In genomic region chr11:112880454-112880853, GRCh38 we compare ENCODE assay signal across 18 cellular contexts.
"Had no signal": no experiment of that assay in that cellular context is flagged by ENCODE, and none has a peak within 500 bp of the region (broad histone marks: within the 10 kb centered on the region; RNA-seq: fewer than 3 reads in every experiment).

No MANE protein-coding gene starts in this region.

- H3K9me3 ChIP-seq: transverse colon had no signal

- DNase-seq: activated CD4-positive, alpha-beta T cell treated with anti-CD3 and anti-CD28 coated beads, Interleukin-2, amount 50 U/mL, for 4 hours; activated CD4-positive, CD25-positive, alpha-beta regulatory T cell; activated CD8-positive, alpha-beta memory T cell treated with anti-CD3 and anti-CD28 coated beads, Interleukin-2, amount 50 U/mL, for 4 hours; activated gamma-delta T cell; activated T-cell treated with anti-CD3 and anti-CD28 coated beads, Interleukin-2, amount 50 U/mL, for 72 hours; cortex of kidney; effector CD4-positive, alpha-beta T cell; foreskin fibroblast; head of caudate nucleus; midbrain; stimulated activated CD4-positive, alpha-beta T cell treated with anti-CD3 and anti-CD28 coated beads, Interleukin-12 subunit alpha, Interleukin-12 subunit beta, amount 100 ng/mL, for 4 hours; stimulated activated CD4-positive, alpha-beta T cell treated with anti-CD3 and anti-CD28 coated beads, Interleukin-2, amount 100 ng/mL, for 24 hours; stimulated activated naive B cell treated with anti-CD40 and anti-IgM and Interleukin-4, amounts not matched to agents 10 μg/mL and 1 μg/mL and 100 μg/mL, for 72 hours; substantia nigra; transverse colon had no signal

- H3K27ac Mint-ChIP-seq: activated naive CD4-positive, alpha-beta T cell treated with anti-CD3 and anti-CD28 coated beads, Interleukin-2, amount 50 U/mL, for 72 hours; activated T-cell treated with anti-CD3 and anti-CD28 coated beads, Interleukin-2, amount 50 U/mL, for 72 hours; stimulated activated naive B cell treated with anti-CD40 and anti-IgM and Interleukin-4, amounts not matched to agents 10 μg/mL and 1 μg/mL and 100 μg/mL, for 72 hours had no signal

- H3K36me3 ChIP-seq: transverse colon had no signal

- H3K27me3 Mint-ChIP-seq: stimulated activated naive B cell treated with anti-CD40 and anti-IgM and Interleukin-4, amounts not matched to agents 10 μg/mL and 1 μg/mL and 100 μg/mL, for 72 hours had no signal

- H3K4me1 ChIP-seq: transverse colon had no signal

- H3K4me1 Mint-ChIP-seq: stimulated activated naive B cell treated with anti-CD40 and anti-IgM and Interleukin-4, amounts not matched to agents 10 μg/mL and 1 μg/mL and 100 μg/mL, for 72 hours had no signal

- H3K9me3 Mint-ChIP-seq: activated naive CD4-positive, alpha-beta T cell treated with anti-CD3 and anti-CD28 coated beads, Interleukin-2, amount 50 U/mL, for 72 hours; activated T-cell treated with anti-CD3 and anti-CD28 coated beads, Interleukin-2, amount 50 U/mL, for 72 hours; brain; stimulated activated naive B cell treated with anti-CD40 and anti-IgM and Interleukin-4, amounts not matched to agents 10 μg/mL and 1 μg/mL and 100 μg/mL, for 72 hours had no signal

- H3K27ac ChIP-seq: transverse colon had no signal

- H3K4me3 ChIP-seq: lung had no signal

- H3K36me3 Mint-ChIP-seq: activated naive CD4-positive, alpha-beta T cell treated with anti-CD3 and anti-CD28 coated beads, Interleukin-2, amount 50 U/mL, for 72 hours; brain; stimulated activated naive B cell treated with anti-CD40 and anti-IgM and Interleukin-4, amounts not matched to agents 10 μg/mL and 1 μg/mL and 100 μg/mL, for 72 hours had no signal

- ATAC-seq: stimulated activated naive B cell treated with anti-CD40 and anti-IgM and Interleukin-4, amounts not matched to agents 10 μg/mL and 1 μg/mL and 100 μg/mL, for 72 hours had no signal

- H3K4me3 Mint-ChIP-seq: activated T-cell treated with anti-CD3 and anti-CD28 coated beads, Interleukin-2, amount 50 U/mL, for 72 hours; stimulated activated naive B cell treated with anti-CD40 and anti-IgM and Interleukin-4, amounts not matched to agents 10 μg/mL and 1 μg/mL and 100 μg/mL, for 72 hours had no signal

- H3K27me3 ChIP-seq: transverse colon had no signal
